ENCODE assay signal across 2 cellular contexts in the genomic region with DNA sequence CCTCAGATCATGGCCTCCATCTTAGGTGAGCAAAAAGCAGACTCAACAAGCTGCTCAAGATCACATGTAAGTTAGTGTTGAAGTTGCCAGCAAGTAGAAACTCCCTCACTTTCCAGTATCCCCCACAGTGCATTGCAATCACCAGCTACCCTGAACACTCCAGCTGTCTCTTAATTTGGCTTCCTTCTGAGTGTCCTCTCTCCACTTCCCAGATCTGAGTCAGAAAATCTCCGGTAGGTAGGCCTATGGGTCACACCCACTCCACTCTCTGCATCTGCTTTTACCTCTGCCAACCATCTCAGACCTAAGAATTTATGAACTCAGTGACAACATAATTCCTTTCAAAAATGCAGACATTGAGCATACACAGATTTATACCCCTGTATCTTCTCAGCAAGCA.
TF ChIP-seq lines count a peak whose summit lies in the region.

No MANE protein-coding gene starts in this region.

TF ChIP-seq in IMR-90, 13 proteins besides CTCF, POLR2A, EP300 and RAD21:
- TF ChIP-seq FOS (IDR thresholded peaks at IDR 0.05; ENCODE audit: low read depth, low read length) (no peak), USF2 (IDR thresholded peaks at IDR 0.05; ENCODE audit: low read depth, low read length) (no peak), MAFK (IDR thresholded peaks at IDR 0.05; ENCODE audit: low read depth, low read length) (no peak), ELK1 (IDR thresholded peaks at IDR 0.05; ENCODE audit: borderline replicate concordance, low read depth, low read length) (no peak), SMC3 (IDR thresholded peaks at IDR 0.05; ENCODE audit: low read depth, low read length) (no peak), CEBPB (IDR thresholded peaks at IDR 0.05; ENCODE audit: low read depth, low read length) (no peak), RFX5 (IDR thresholded peaks at IDR 0.05; ENCODE audit: low read depth, low read length) (no peak), RCOR1 (IDR thresholded peaks at IDR 0.05; ENCODE audit: insufficient replicate concordance, low read length) (no peak), NFE2L2 (IDR thresholded peaks at IDR 0.05; ENCODE audit: low read depth, low read length) (no peak)
TF ChIP-seq in IMR-90: peak in this region for 0.

TF ChIP-seq in H1, 55 proteins besides CTCF, POLR2A, EP300 and RAD21:
- no peak for TF ChIP-seq TEAD4 (IDR thresholded peaks at IDR 0.05; ENCODE audit: low read depth, low read length)
- no peak for TF ChIP-seq SIX5 (IDR thresholded peaks at IDR 0.05; ENCODE audit: low read depth, low read length)
- no peak for TF ChIP-seq SP1 (IDR thresholded peaks at IDR 0.05; ENCODE audit: low read depth, low read length)
- no peak for TF ChIP-seq RNF2 (IDR thresholded peaks at IDR 0.05; ENCODE audit: borderline replicate concordance, low read depth, low read length, missing control alignments, poor library complexity, severe bottlenecking)
- TF ChIP-seq, protein P1, sequence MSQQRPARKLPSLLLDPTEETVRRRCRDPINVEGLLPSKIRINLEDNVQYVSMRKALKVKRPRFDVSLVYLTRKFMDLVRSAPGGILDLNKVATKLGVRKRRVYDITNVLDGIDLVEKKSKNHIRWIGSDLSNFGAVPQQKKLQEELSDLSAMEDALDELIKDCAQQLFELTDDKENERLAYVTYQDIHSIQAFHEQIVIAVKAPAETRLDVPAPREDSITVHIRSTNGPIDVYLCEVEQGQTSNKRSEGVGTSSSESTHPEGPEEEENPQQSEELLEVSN (IDR thresholded peaks at IDR 0.05), result no peak
- TF ChIP-seq EGR1 (IDR thresholded peaks at IDR 0.05; ENCODE audit: borderline replicate concordance, low read depth, low read length), result no peak
- no peak for TF ChIP-seq JUND (IDR thresholded peaks at IDR 0.05; ENCODE audit: low read length)
- TF ChIP-seq CTBP2 (IDR thresholded peaks at IDR 0.05; ENCODE audit: borderline replicate concordance, insufficient read depth, insufficient read length, low read length), result no peak
- TF ChIP-seq RFX5 (IDR thresholded peaks at IDR 0.05; ENCODE audit: borderline replicate concordance, low read depth, low read length), result no peak
- no peak for TF ChIP-seq POU5F1 (IDR thresholded peaks at IDR 0.05; ENCODE audit: low read depth, low read length)
- TF ChIP-seq HDAC6 (IDR thresholded peaks at IDR 0.05; ENCODE audit: low read depth, low read length), result no peak
- TF ChIP-seq KDM1A (IDR thresholded peaks at IDR 0.05; ENCODE audit: borderline replicate concordance, low read length), result no peak
- TF ChIP-seq KDM5A (IDR thresholded peaks at IDR 0.05; ENCODE audit: low read length), result no peak
- TF ChIP-seq JUN (IDR thresholded peaks at IDR 0.05; ENCODE audit: low read depth, low read length), result no peak
- no peak for TF ChIP-seq CBX5 (IDR thresholded peaks at IDR 0.05; ENCODE audit: low read depth, low read length)
- no peak for TF ChIP-seq MAX (IDR thresholded peaks at IDR 0.05)
